Comparison of ENCODE assay signal across 1 cellular context in the genomic region with DNA sequence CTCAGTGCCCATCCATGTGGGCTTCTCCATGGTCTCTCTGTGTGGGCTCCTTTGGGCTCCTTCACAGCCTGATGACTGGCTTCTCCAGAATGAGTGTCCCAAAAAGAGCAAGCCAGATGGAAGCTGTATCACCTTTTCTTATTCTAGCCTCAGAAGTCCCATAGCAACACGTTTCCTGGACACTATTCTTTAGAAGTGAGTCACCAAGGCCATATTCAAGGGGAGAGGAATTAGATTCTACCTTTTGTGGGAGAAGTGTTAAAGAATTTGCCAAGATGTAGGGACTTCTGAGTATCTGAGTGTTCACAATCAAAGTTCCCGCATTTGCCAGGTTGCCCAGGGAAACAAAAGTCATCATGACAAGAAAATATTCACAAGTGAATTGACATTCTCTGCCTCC.
TF ChIP-seq lines count a peak whose summit lies in the region.

No MANE protein-coding gene starts in this region.

TF ChIP-seq in SK-N-SH, 30 proteins besides CTCF, POLR2A, EP300 and RAD21 (continued from another document):
- no peak for TF ChIP-seq MXI1 (IDR thresholded peaks at IDR 0.05; ENCODE audit: low read depth, low read length)
- no peak for TF ChIP-seq TAF1 (IDR thresholded peaks at IDR 0.05; ENCODE audit: borderline replicate concordance, low read depth, low read length)
- TF ChIP-seq MAX (IDR thresholded peaks at IDR 0.05; ENCODE audit: low read depth): no peak
- TF ChIP-seq FOXJ3 (CRISPR knock-in tag; IDR thresholded peaks at IDR 0.05): no peak
- no peak for TF ChIP-seq MEF2A (IDR thresholded peaks at IDR 0.05; ENCODE audit: borderline replicate concordance, low read depth)
- no peak for TF ChIP-seq CHD2 (IDR thresholded peaks at IDR 0.05; ENCODE audit: low read length, partially characterized antibody)
